In the genomic region with DNA sequence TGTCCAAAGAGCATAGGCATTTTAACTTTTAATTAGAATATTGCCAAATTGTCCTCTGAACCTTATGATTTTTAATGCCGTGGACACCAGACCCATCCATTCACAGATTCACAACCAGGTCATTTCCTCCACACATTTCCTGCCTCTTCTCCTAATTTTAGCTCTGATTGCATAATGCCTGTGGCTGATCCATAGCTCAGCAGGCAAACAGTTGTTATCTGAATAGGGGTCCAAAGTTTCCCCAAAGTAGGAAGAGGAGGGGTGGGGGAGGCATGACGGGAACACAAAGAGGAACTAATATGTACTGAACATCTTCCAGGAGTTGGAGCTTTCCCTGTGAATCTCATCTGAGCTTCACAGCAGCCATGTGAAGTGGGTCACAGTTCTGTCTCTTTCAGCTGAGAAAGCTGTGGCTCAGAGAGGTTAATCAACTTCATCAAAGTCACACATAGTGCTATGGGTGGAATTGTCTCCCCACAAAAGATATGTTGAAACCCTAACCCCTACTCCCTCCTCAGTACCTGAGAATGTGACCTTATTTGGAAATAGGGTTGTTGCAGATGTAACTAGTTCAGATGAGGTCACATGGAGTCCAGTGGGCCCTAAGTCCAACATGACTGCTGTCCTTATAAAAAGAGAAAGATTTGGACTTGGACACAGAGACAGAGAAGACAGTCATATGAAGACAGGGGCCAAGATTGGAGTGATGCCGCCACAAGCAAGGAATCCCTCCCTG, we compare ENCODE assay signal across 27 cellular contexts.
"Had no signal": no experiment of that assay in that cellular context is flagged by ENCODE, and none has a peak within 500 bp of the region (broad histone marks: within the 10 kb centered on the region; RNA-seq: fewer than 3 reads in every experiment).

No MANE protein-coding gene starts in this region.

- DNase-seq: activated CD4-positive, alpha-beta T cell treated with anti-CD3 and anti-CD28 coated beads for 4 hours; activated CD4-positive, alpha-beta T cell treated with anti-CD3 and anti-CD28 coated beads, Interleukin-2, amount 50 U/mL, for 4 hours; activated naive CD8-positive, alpha-beta T cell treated with anti-CD3 and anti-CD28 coated beads, Interleukin-2, amount 50 U/mL, for 24 hours; activated T-cell treated with anti-CD3 and anti-CD28 coated beads, Interleukin-2, amount 50 U/mL, for 24 hours; amygdala; central memory CD4-positive, alpha-beta T cell; effector CD4-positive, alpha-beta T cell; esophagus squamous epithelium; foreskin melanocyte; left ventricle myocardium inferior; mucosa of descending colon; naive B cell; nucleus accumbens; pancreas; stimulated activated CD4-positive, alpha-beta T cell treated with anti-CD3 and anti-CD28 coated beads, Interleukin-2, amount 100 ng/mL, for 48 hours; stimulated activated naive CD4-positive, alpha-beta T cell treated with Interleukin-2 at 50 U/mL for 16 hours had no signal

- H3K4me1 Mint-ChIP-seq: activated naive CD4-positive, alpha-beta T cell treated with anti-CD3 and anti-CD28 coated beads, Interleukin-2, amount 50 U/mL, for 24 hours; activated naive CD8-positive, alpha-beta T cell treated with anti-CD3 and anti-CD28 coated beads, Interleukin-2, amount 50 U/mL, for 24 hours; naive B cell had no signal

- H3K27me3 ChIP-seq: pancreas, right atrium auricular region, tibial nerve had no signal

- H3K4me1 ChIP-seq: breast epithelium, esophagus squamous epithelium, left ventricle myocardium inferior, pancreas, right atrium auricular region, tibial nerve had no signal

- FAIRE-seq: islet of Langerhans, pancreas, TTC549 had no signal

- H3K36me3 ChIP-seq: breast epithelium, esophagus squamous epithelium, left ventricle myocardium inferior, pancreas, right atrium auricular region, tibial nerve had no signal

- H3K27ac Mint-ChIP-seq: activated naive CD4-positive, alpha-beta T cell treated with anti-CD3 and anti-CD28 coated beads, Interleukin-2, amount 50 U/mL, for 24 hours; activated naive CD8-positive, alpha-beta T cell treated with anti-CD3 and anti-CD28 coated beads, Interleukin-2, amount 50 U/mL, for 24 hours; activated T-cell treated with anti-CD3 and anti-CD28 coated beads, Interleukin-2, amount 50 U/mL, for 24 hours; activated T-helper 17 cell treated with anti-CD3 and anti-CD28 coated beads, Interleukin-2, amount 50 U/mL, for 72 hours; dendritic cell treated with granulocyte-macrophage colony-stimulating factor and Interleukin-4, amounts not matched to agents 40 ng/mL and 50 ng/mL, for 4 days; naive B cell had no signal

- ATAC-seq: activated naive CD8-positive, alpha-beta T cell treated with anti-CD3 and anti-CD28 coated beads, Interleukin-2, amount 50 U/mL, for 24 hours; activated T-helper 17 cell treated with anti-CD3 and anti-CD28 coated beads, Interleukin-2, amount 50 U/mL, for 72 hours; mucosa of descending colon; pancreas had no signal

- H3K9me3 Mint-ChIP-seq: activated naive CD4-positive, alpha-beta T cell treated with anti-CD3 and anti-CD28 coated beads, Interleukin-2, amount 50 U/mL, for 24 hours; activated naive CD8-positive, alpha-beta T cell treated with anti-CD3 and anti-CD28 coated beads, Interleukin-2, amount 50 U/mL, for 24 hours had no signal

- H3K27ac ChIP-seq: breast epithelium, epithelial cell of prostate, esophagus squamous epithelium, left ventricle myocardium inferior, pancreas, right atrium auricular region, tibial nerve, VCaP had no signal

- H3K36me3 Mint-ChIP-seq: activated naive CD4-positive, alpha-beta T cell treated with anti-CD3 and anti-CD28 coated beads, Interleukin-2, amount 50 U/mL, for 24 hours; naive B cell had no signal

- H3K4me3 ChIP-seq: breast epithelium, esophagus squamous epithelium, left ventricle myocardium inferior, mucosa of descending colon, pancreas, right atrium auricular region, tibial nerve had no signal

- H3K9me3 ChIP-seq: mucosa of descending colon, pancreas had no signal

- H3K4me3 Mint-ChIP-seq: activated naive CD4-positive, alpha-beta T cell treated with anti-CD3 and anti-CD28 coated beads, Interleukin-2, amount 50 U/mL, for 24 hours; activated naive CD8-positive, alpha-beta T cell treated with anti-CD3 and anti-CD28 coated beads, Interleukin-2, amount 50 U/mL, for 24 hours; activated T-cell treated with anti-CD3 and anti-CD28 coated beads, Interleukin-2, amount 50 U/mL, for 24 hours; activated T-helper 17 cell treated with anti-CD3 and anti-CD28 coated beads, Interleukin-2, amount 50 U/mL, for 72 hours; dendritic cell treated with granulocyte-macrophage colony-stimulating factor and Interleukin-4, amounts not matched to agents 40 ng/mL and 50 ng/mL, for 4 days; naive B cell; neural crest cell had no signal

- H3K27me3 Mint-ChIP-seq: dendritic cell treated with granulocyte-macrophage colony-stimulating factor and Interleukin-4, amounts not matched to agents 40 ng/mL and 50 ng/mL, for 4 days had no signal
